ENCODE assay signal across 24 cellular contexts in the genomic region with DNA sequence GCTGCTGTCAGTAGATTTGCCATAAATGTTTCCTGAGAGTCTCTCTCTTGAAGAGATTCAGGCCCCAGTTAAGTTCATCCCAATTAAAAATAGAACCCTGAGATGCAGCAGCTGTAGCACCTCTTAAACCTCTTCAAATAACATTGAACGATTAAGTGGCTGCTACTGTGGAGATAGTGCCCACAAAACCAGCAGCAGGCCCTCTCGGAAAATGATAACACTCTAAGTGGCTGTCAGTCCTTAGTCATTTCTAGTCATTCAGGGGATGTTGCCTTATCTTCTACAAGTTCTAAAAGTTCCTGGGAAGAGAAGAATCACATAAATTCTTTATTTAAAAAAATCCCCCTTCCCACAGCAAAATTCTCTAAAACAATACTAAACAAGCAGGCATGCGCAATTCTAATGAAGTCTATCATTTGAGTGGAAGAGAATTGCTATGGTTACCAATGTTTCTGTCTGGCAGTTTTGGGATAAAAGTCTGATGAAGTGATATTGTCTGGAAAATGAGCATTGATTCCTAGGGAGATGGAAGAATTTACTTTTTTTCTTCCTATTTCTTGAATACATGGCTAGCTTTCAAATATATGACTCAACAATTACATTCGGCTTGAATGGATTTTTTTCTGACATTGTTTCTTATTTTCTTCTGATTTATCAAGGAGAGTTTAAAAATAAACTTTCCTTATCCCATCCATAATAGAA.
DNase-seq lines count a peak whose midpoint lies in the region; ATAC-seq, FAIRE-seq and TF ChIP-seq lines count a peak whose summit lies in the region.
"Had no signal": no experiment of that assay in that cellular context is flagged by ENCODE, and none has a peak within 500 bp of the region (broad histone marks: within the 10 kb centered on the region; RNA-seq: fewer than 3 reads in every experiment).

No MANE protein-coding gene starts in this region.

- H3K27ac ChIP-seq in astrocyte (ENCODE audit: low read depth, low read length) = no peak overlapping the region
- H3K27ac ChIP-seq: skin epidermis had no signal

- H3K79me2 ChIP-seq in astrocyte (ENCODE audit: insufficient read depth, low read length) = no peaks in the 10 kb centered on the region

- H3K27me3 ChIP-seq in astrocyte (ENCODE audit: insufficient read depth, low read length) = no peaks in the 10 kb centered on the region

- FAIRE-seq in astrocyte (lab: Jason Lieb, UNC) (no peak), GM12891 (lab: Jason Lieb, UNC) (no peak)
- FAIRE-seq: kidney had no signal

- H2AFZ ChIP-seq in astrocyte (ENCODE audit: low read depth, low read length) = no peak overlapping the region

- intact Hi-C loops in left ventricle myocardium superior (cut with micrococcal nuclease) = no loop called here

- H3K9me3 Mint-ChIP-seq in astrocyte (ENCODE audit: unreplicated experiment) = no peaks in the 10 kb centered on the region
- no peaks in the 10 kb centered on the region for H3K9me3 Mint-ChIP-seq in activated naive CD8-positive, alpha-beta T cell treated with anti-CD3 and anti-CD28 coated beads, Interleukin-2, amount 50 U/mL, for 24 hours
- H3K9me3 Mint-ChIP-seq: activated T-cell treated with anti-CD3 and anti-CD28 coated beads, Interleukin-2, amount 50 U/mL, for 4 hours; central memory CD8-positive, alpha-beta T cell; effector memory CD8-positive, alpha-beta T cell; natural killer cell treated with Interleukin-12 subunit alpha and Interleukin-12 subunit beta and Interleukin-15 and Interleukin-18, amount 100 ng/mL, for 72 hours had no signal

- H3K9ac ChIP-seq in astrocyte (ENCODE audit: low read length) = no peak overlapping the region

- no peak overlapping the region for H3K4me3 ChIP-seq in astrocyte (ENCODE audit: insufficient read depth, low read depth, low read length)
- H3K4me3 ChIP-seq: skin epidermis had no signal

- no peaks in the 10 kb centered on the region for H3K27me3 Mint-ChIP-seq in astrocyte (ENCODE audit: low read depth, unreplicated experiment)
- H3K27me3 Mint-ChIP-seq in activated naive CD8-positive, alpha-beta T cell treated with anti-CD3 and anti-CD28 coated beads, Interleukin-2, amount 50 U/mL, for 24 hours = no peaks in the 10 kb centered on the region
- H3K27me3 Mint-ChIP-seq: activated naive CD8-positive, alpha-beta T cell; central memory CD8-positive, alpha-beta T cell; effector memory CD8-positive, alpha-beta T cell; natural killer cell treated with Interleukin-12 subunit alpha and Interleukin-12 subunit beta and Interleukin-15 and Interleukin-18, amount 100 ng/mL, for 72 hours had no signal

- TF ChIP-seq CTCF in astrocyte (IDR thresholded peaks at IDR 0.05; ENCODE audit: insufficient read depth, low read depth, low read length) = no peak

- ATAC-seq in left ventricle myocardium superior = peak; percentile 96
- no peak for ATAC-seq in activated naive CD8-positive, alpha-beta T cell treated with anti-CD3 and anti-CD28 coated beads, Interleukin-2, amount 50 U/mL, for 24 hours
- ATAC-seq in HG03280 (IDR thresholded peaks at IDR 0.05; ENCODE audit: unreplicated experiment) = no peak
- ATAC-seq: activated CD8-positive, alpha-beta T cell treated with anti-CD3 and anti-CD28 coated beads, Interleukin-2, amount 10 ng/mL, durations not matched to agents 7 days and 5 days; activated T-cell treated with anti-CD3 and anti-CD28 coated beads, Interleukin-2, amount 50 U/mL, for 4 hours; effector memory CD8-positive, alpha-beta T cell; natural killer cell treated with Interleukin-12 subunit alpha and Interleukin-12 subunit beta and Interleukin-15 and Interleukin-18, amount 100 ng/mL, for 72 hours had no signal

- H3K27ac Mint-ChIP-seq in astrocyte (ENCODE audit: unreplicated experiment) = no peak overlapping the region
- H3K27ac Mint-ChIP-seq in activated naive CD8-positive, alpha-beta T cell treated with anti-CD3 and anti-CD28 coated beads, Interleukin-2, amount 50 U/mL, for 24 hours = no peak overlapping the region
- H3K27ac Mint-ChIP-seq: activated CD8-positive, alpha-beta T cell treated with anti-CD3 and anti-CD28 coated beads, Interleukin-2, amount 10 ng/mL, durations not matched to agents 7 days and 5 days; activated naive CD8-positive, alpha-beta T cell; effector memory CD8-positive, alpha-beta T cell; natural killer cell treated with Interleukin-12 subunit alpha and Interleukin-12 subunit beta and Interleukin-15 and Interleukin-18, amount 100 ng/mL, for 72 hours had no signal

- DNase-seq in DMS79 (lab: John Stamatoyannopoulos, UW) (peak; percentile 28), M059J (ENCODE audit: low read depth) (peak; percentile 59), astrocyte (ENCODE audit: low read depth) (peak; percentile 63), left ventricle myocardium superior (no peak), COR-L47 (lab: John Stamatoyannopoulos, UW) (no peak), GM12891 (ENCODE audit: insufficient read length, low spot score) (no peak)
- no peak for DNase-seq in activated naive CD8-positive, alpha-beta T cell treated with anti-CD3 and anti-CD28 coated beads, Interleukin-2, amount 50 U/mL, for 24 hours
- DNase-seq: activated CD4-positive, CD25-positive, alpha-beta regulatory T cell; activated CD8-positive, alpha-beta T cell treated with anti-CD3 and anti-CD28 coated beads, Interleukin-2, amount 10 ng/mL, durations not matched to agents 7 days and 5 days; activated T-cell treated with anti-CD3 and anti-CD28 coated beads, Interleukin-2, amount 50 U/mL, for 4 hours; Caco-2; effector memory CD8-positive, alpha-beta T cell; hippocampal formation; kidney; NCI-H1105 treated with DMSO at 0.1 percent for 48 hours; posterior cingulate gyrus; stimulated activated CD8-positive, alpha-beta memory T cell treated with anti-CD3 and anti-CD28 coated beads, Interleukin-4, amount 100 ng/mL, for 48 hours; substantia nigra; T-helper 1 cell had no signal

- peaks cover 13% of the 10 kb centered on the region for H3K4me1 ChIP-seq in astrocyte (ENCODE audit: insufficient read depth, low read length)
- H3K4me1 ChIP-seq: Caco-2 had no signal

- no peaks in the 10 kb centered on the region for H3K9me3 ChIP-seq in astrocyte (ENCODE audit: insufficient read depth, low read depth, low read length)
- H3K9me3 ChIP-seq: Caco-2 had no signal

- H4K20me1 ChIP-seq in astrocyte (ENCODE audit: insufficient read depth, low read length) = no peaks in the 10 kb centered on the region

- no peak for TF ChIP-seq POLR2A in GM12891 (IDR thresholded peaks at IDR 0.05; ENCODE audit: low read depth, low read length)

- H3K4me1 Mint-ChIP-seq in astrocyte (ENCODE audit: low read depth, unreplicated experiment) = peaks cover 13% of the 10 kb centered on the region
- no peaks in the 10 kb centered on the region for H3K4me1 Mint-ChIP-seq in activated naive CD8-positive, alpha-beta T cell treated with anti-CD3 and anti-CD28 coated beads, Interleukin-2, amount 50 U/mL, for 24 hours
- H3K4me1 Mint-ChIP-seq: central memory CD8-positive, alpha-beta T cell had no signal

- H3K36me3 ChIP-seq in astrocyte (ENCODE audit: insufficient read depth, low read length) = no peaks in the 10 kb centered on the region

- H3K4me3 Mint-ChIP-seq in astrocyte (ENCODE audit: unreplicated experiment) = no peak overlapping the region
- H3K4me3 Mint-ChIP-seq in activated naive CD8-positive, alpha-beta T cell treated with anti-CD3 and anti-CD28 coated beads, Interleukin-2, amount 50 U/mL, for 24 hours = no peak overlapping the region
- H3K4me3 Mint-ChIP-seq: activated CD8-positive, alpha-beta T cell treated with anti-CD3 and anti-CD28 coated beads, Interleukin-2, amount 10 ng/mL, durations not matched to agents 7 days and 5 days; activated naive CD8-positive, alpha-beta T cell; activated T-cell treated with anti-CD3 and anti-CD28 coated beads, Interleukin-2, amount 50 U/mL, for 4 hours; central memory CD8-positive, alpha-beta T cell; effector memory CD8-positive, alpha-beta T cell; natural killer cell treated with Interleukin-12 subunit alpha and Interleukin-12 subunit beta and Interleukin-15 and Interleukin-18, amount 100 ng/mL, for 72 hours had no signal

- H3K36me3 Mint-ChIP-seq in astrocyte (ENCODE audit: low read depth, unreplicated experiment) = no peaks in the 10 kb centered on the region
- H3K36me3 Mint-ChIP-seq in activated naive CD8-positive, alpha-beta T cell treated with anti-CD3 and anti-CD28 coated beads, Interleukin-2, amount 50 U/mL, for 24 hours (ENCODE audit: low read depth) = peaks cover 3% of the 10 kb centered on the region
- H3K36me3 Mint-ChIP-seq: natural killer cell treated with Interleukin-12 subunit alpha and Interleukin-12 subunit beta and Interleukin-15 and Interleukin-18, amount 100 ng/mL, for 72 hours had no signal

- H3K4me2 ChIP-seq in astrocyte (ENCODE audit: low read length) = peak overlapping the region; percentile 37

TF ChIP-seq in GM12891, 5 proteins besides CTCF, POLR2A, EP300 and RAD21:
- TF ChIP-seq PAX5 (IDR thresholded peaks at IDR 0.05; ENCODE audit: insufficient read depth, low read length, severe bottlenecking) (no peak), SPI1 (IDR thresholded peaks at IDR 0.05; ENCODE audit: low read depth, low read length) (no peak), TAF1 (IDR thresholded peaks at IDR 0.05; ENCODE audit: low read depth, low read length) (no peak), POLR2AphosphoS5 (IDR thresholded peaks at IDR 0.05; ENCODE audit: low read depth, low read length) (no peak), POU2F2 (IDR thresholded peaks at IDR 0.05; ENCODE audit: low read depth, low read length) (no peak)

Comparison
In these comparisons a context has a peak if more than half of its experiments do, and no peak if none do; other contexts are left out.
1. DNase-seq: peak in DMS79 (single experiment), M059J (single experiment) and astrocyte (single experiment); none in left ventricle myocardium superior (single experiment), activated naive CD8-positive, alpha-beta T cell treated with anti-CD3 and anti-CD28 coated beads, Interleukin-2, amount 50 U/mL, for 24 hours (single experiment), COR-L47 (single experiment) and GM12891 (single experiment).